19 cellular contexts compared by ENCODE assay signal in the genomic region with DNA sequence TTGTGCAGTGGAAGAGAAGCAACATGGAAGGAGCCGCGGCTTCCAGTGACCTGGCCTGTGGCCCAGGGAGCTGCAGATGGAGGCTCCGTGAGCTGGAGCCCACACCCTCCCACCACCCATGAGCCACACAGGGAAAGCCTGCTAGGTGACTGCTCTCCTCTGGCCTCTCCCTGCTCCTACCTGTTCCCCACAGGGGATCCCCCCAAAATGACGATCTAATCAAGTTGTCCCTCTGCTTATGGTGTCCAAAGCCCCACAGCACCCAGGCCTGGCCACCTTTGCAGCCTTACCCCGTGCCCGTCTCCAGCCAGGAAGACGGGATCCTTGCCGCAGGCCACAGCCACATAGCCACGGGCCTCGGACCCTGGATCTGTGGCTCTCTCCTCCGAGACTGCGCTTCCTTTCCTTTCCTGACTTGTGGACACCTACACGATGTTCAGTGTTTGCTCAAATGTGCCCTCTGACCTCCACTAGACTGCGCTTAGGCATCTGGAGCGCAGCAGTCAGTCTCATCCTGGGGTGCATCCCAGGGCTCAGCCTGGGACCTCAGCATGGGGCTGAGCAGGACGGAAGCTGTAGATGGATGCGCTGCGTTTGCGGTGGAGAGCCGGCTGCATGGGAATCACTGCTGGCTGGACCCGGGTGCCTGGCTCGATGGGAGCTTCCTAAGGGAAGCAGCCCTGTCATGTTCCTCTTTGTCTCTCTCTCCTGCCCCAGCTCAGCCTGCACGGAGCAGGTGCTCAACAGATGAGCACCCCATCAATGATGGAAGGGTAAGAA.
"Had no signal": no experiment of that assay in that cellular context is flagged by ENCODE, and none has a peak within 500 bp of the region (broad histone marks: within the 10 kb centered on the region; RNA-seq: fewer than 3 reads in every experiment).

No MANE protein-coding gene starts in this region.

- H3K27ac ChIP-seq: foreskin keratinocyte, left ventricle myocardium inferior, neutrophil, thoracic aorta, transverse colon had no signal

- H3K36me3 ChIP-seq: left ventricle myocardium inferior, neutrophil, thoracic aorta, transverse colon had no signal

- H3K27me3 ChIP-seq: foreskin keratinocyte, neutrophil had no signal

- FAIRE-seq: colon, endothelial cell of umbilical vein, keratinocyte had no signal

- ATAC-seq: foreskin keratinocyte; stimulated activated naive B cell treated with anti-CD40 and anti-IgM and Interleukin-4, amounts not matched to agents 10 μg/mL and 1 μg/mL and 100 μg/mL, for 72 hours; stimulated activated naive CD8-positive, alpha-beta T cell treated with anti-CD3 and anti-CD28 coated beads, Interleukin-15, amount 100 ng/mL, for 72 hours had no signal

- DNase-seq: erythroblast; foreskin keratinocyte; immature natural killer cell; left ventricle myocardium inferior; mesenchymal stem cell; naive B cell; stimulated activated CD4-positive, alpha-beta T cell treated with anti-CD3 and anti-CD28 coated beads, Interleukin-15, amount 100 ng/mL, for 24 hours; stimulated activated CD4-positive, alpha-beta T cell treated with anti-CD3 and anti-CD28 coated beads, Interleukin-1b, Interleukin-23, amount 100 ng/mL, for 48 hours; stimulated activated CD4-positive, alpha-beta T cell treated with anti-CD3 and anti-CD28 coated beads, Interleukin-4, amount 100 ng/mL, for 24 hours; stimulated activated naive B cell treated with anti-CD40 and anti-IgM and Interleukin-4, amounts not matched to agents 10 μg/mL and 1 μg/mL and 100 μg/mL, for 72 hours; stimulated activated naive CD8-positive, alpha-beta T cell treated with anti-CD3 and anti-CD28 coated beads, Interleukin-15, amount 100 ng/mL, for 72 hours; substantia nigra; transverse colon had no signal

- H3K4me3 ChIP-seq: left ventricle myocardium inferior, lung, thoracic aorta, transverse colon had no signal

- H3K4me1 ChIP-seq: foreskin keratinocyte, left ventricle myocardium inferior, transverse colon had no signal

- H3K9me3 ChIP-seq: left ventricle myocardium inferior, neutrophil, thoracic aorta, transverse colon had no signal
